Comparison of ENCODE assay signal across 18 cellular contexts in the genomic region with DNA sequence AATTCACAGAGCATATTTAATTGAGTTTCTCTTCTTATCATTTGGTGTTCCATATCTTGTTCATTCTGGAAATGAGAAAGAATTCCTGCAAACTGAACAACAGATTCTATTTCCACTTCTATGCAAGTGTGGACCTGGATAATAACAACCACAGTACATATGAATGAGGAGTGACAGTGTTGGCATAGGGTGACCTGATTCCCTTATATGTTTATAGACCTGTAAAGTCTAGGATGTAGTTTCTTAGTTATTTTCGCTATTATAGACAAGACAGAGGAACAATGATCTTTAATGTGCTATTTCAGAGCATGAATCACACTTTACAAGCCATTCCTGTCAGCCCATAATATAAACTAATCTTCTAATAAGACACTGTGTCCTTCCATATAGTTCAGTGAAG.
DNase-seq lines count a peak whose midpoint lies in the region; ATAC-seq and TF ChIP-seq lines count a peak whose summit lies in the region.
"Had no signal": no experiment of that assay in that cellular context is flagged by ENCODE, and none has a peak within 500 bp of the region (broad histone marks: within the 10 kb centered on the region; RNA-seq: fewer than 3 reads in every experiment).

No MANE protein-coding gene starts in this region.

- H3K79me2 ChIP-seq in PC-3 (ENCODE audit: low read length) (no peaks in the 10 kb centered on the region), smooth muscle cell (ENCODE audit: low read depth) (no peaks in the 10 kb centered on the region), GM23248 (ENCODE audit: insufficient read depth) (no peaks in the 10 kb centered on the region)

- POLR2A ChIA-PET in HEK293T (lab: Yijun Ruan, JAX): no interaction called here
- POLR2A ChIA-PET in PC-3 (lab: Charles Lee; ENCODE audit: unreplicated experiment): no interaction called here

- CTCF ChIA-PET in HEK293T (lab: Yijun Ruan, JAX): no interaction called here
- CTCF ChIA-PET in PC-3 (lab: Charles Lee): interaction anchor here (0.5 kb wide), 1 partner anchor 157 kb away, joined by 3 read pairs; no protein-coding TSS in a partner anchor

- no peak overlapping the region for H3K27ac Mint-ChIP-seq in activated CD4-positive, alpha-beta T cell treated with anti-CD3 and anti-CD28 coated beads, Interleukin-2, amount 10 ng/mL, durations not matched to agents 24 days and 14 days
- H3K27ac Mint-ChIP-seq: B cell; CD4-positive, CD25-positive, alpha-beta regulatory T cell; CD8-positive, alpha-beta T cell had no signal

- H3K9ac ChIP-seq in PC-3 (ENCODE audit: low read length): no peak overlapping the region
- H3K9ac ChIP-seq in smooth muscle cell (ENCODE audit: low read depth): no peak overlapping the region
- no peak overlapping the region for H3K9ac ChIP-seq in GM23248
- H3K9ac ChIP-seq: BLaER1 had no signal

- H3K9me2 ChIP-seq in PC-3 (replicated peaks; ENCODE audit: low read length): no peaks in the 10 kb centered on the region
- H3K9me2 ChIP-seq in GM23248 (ENCODE audit: insufficient read depth): no peaks in the 10 kb centered on the region

- H2AFZ ChIP-seq in PC-3 (ENCODE audit: low read length) (no peak overlapping the region), smooth muscle cell (ENCODE audit: low read depth) (no peak overlapping the region), GM23248 (no peak overlapping the region)

- H3K27ac ChIP-seq in PC-3 (ENCODE audit: low read length) (no peak overlapping the region), smooth muscle cell (ENCODE audit: low read depth) (no peak overlapping the region), GM23248 (no peak overlapping the region)
- H3K27ac ChIP-seq: 22Rv1, BLaER1, C4-2B had no signal

- H3K4me1 ChIP-seq in PC-3 (ENCODE audit: insufficient read depth, low read length) (no peaks in the 10 kb centered on the region), smooth muscle cell (ENCODE audit: low read depth) (no peaks in the 10 kb centered on the region), GM23248 (ENCODE audit: insufficient read depth) (no peaks in the 10 kb centered on the region)
- H3K4me1 ChIP-seq: BLaER1, Caco-2, HAP-1 had no signal

- H3K27me3 Mint-ChIP-seq in activated CD4-positive, alpha-beta T cell treated with anti-CD3 and anti-CD28 coated beads, Interleukin-2, amount 10 ng/mL, durations not matched to agents 24 days and 14 days: no peaks in the 10 kb centered on the region
- H3K27me3 Mint-ChIP-seq: B cell had no signal

- H3K4me1 Mint-ChIP-seq in activated CD4-positive, alpha-beta T cell treated with anti-CD3 and anti-CD28 coated beads, Interleukin-2, amount 10 ng/mL, durations not matched to agents 24 days and 14 days: peaks cover 2% of the 10 kb centered on the region
- H3K4me1 Mint-ChIP-seq: B cell; CD4-positive, CD25-positive, alpha-beta regulatory T cell had no signal

- no peaks in the 10 kb centered on the region for H3K36me3 Mint-ChIP-seq in activated CD4-positive, alpha-beta T cell treated with anti-CD3 and anti-CD28 coated beads, Interleukin-2, amount 10 ng/mL, durations not matched to agents 24 days and 14 days (ENCODE audit: low read depth)
- H3K36me3 Mint-ChIP-seq: CD4-positive, CD25-positive, alpha-beta regulatory T cell; CD8-positive, alpha-beta T cell had no signal

- no peak overlapping the region for H3K4me3 Mint-ChIP-seq in activated CD4-positive, alpha-beta T cell treated with anti-CD3 and anti-CD28 coated beads, Interleukin-2, amount 10 ng/mL, durations not matched to agents 24 days and 14 days
- H3K4me3 Mint-ChIP-seq: B cell; CD4-positive, CD25-positive, alpha-beta regulatory T cell; CD8-positive, alpha-beta T cell had no signal

- H3K36me3 ChIP-seq in PC-3 (ENCODE audit: low read depth, low read length) (no peaks in the 10 kb centered on the region), smooth muscle cell (ENCODE audit: low read depth) (no peaks in the 10 kb centered on the region), GM23248 (ENCODE audit: low read depth) (no peaks in the 10 kb centered on the region)
- H3K36me3 ChIP-seq: BLaER1, HAP-1 had no signal

- intact Hi-C loops in PC-3 (cut with micrococcal nuclease): no loop called here
- intact Hi-C loops in activated CD4-positive, alpha-beta T cell treated with anti-CD3 and anti-CD28 coated beads, Interleukin-2, amount 10 ng/mL, durations not matched to agents 24 days and 14 days (cut with micrococcal nuclease): no loop called here

- DNase-seq in HEK293T (ENCODE audit: extremely low spot score) (no peak), PC-3 (no peak), smooth muscle cell (lab: John Stamatoyannopoulos, UW; ENCODE audit: unreplicated experiment) (no peak), GM23248 (no peak), ecto neural progenitor cell (ENCODE audit: low spot score) (no peak)
- no peak for DNase-seq in activated CD4-positive, alpha-beta T cell treated with anti-CD3 and anti-CD28 coated beads, Interleukin-2, amount 10 ng/mL, durations not matched to agents 24 days and 14 days
- DNase-seq: Caco-2; CD4-positive, CD25-positive, alpha-beta regulatory T cell; CD8-positive, alpha-beta T cell; DMS153; DND-41; GOT3 had no signal

- 43% methylated on average over 1 of the region's 1 CpG for WGBS in smooth muscle cell (ENCODE audit: low lambda C conversion rate)
- 84 to 100% methylated on average over 1 of the region's 1 CpG for WGBS in GM23248 (ENCODE audit: low coverage in 1 of 2, low lambda C conversion rate in 2 of 2, missing lambda C conversion rate in 2 of 2), 2 experiments

- H3K9me3 ChIP-seq in PC-3 (ENCODE audit: low read length) (no peaks in the 10 kb centered on the region), smooth muscle cell (replicated peaks; ENCODE audit: low read depth) (no peaks in the 10 kb centered on the region), GM23248 (ENCODE audit: low read depth) (no peaks in the 10 kb centered on the region)
- H3K9me3 ChIP-seq: BLaER1, Caco-2, HAP-1 had no signal

- H3K4me2 ChIP-seq in PC-3 (ENCODE audit: low read length) (no peak overlapping the region), smooth muscle cell (peak overlapping the region; percentile 0), GM23248 (ENCODE audit: unreplicated experiment) (no peak overlapping the region)
- H3K4me2 ChIP-seq: BLaER1 had no signal

- BruUV-seq in PC-3 (replicated peaks; lab: Mats Ljungman, UMichigan): no TSS peak

- H3F3A ChIP-seq in PC-3 (ENCODE audit: low read length, unreplicated experiment): no peaks in the 10 kb centered on the region
- H3F3A ChIP-seq in smooth muscle cell (ENCODE audit: low read depth): no peaks in the 10 kb centered on the region
- no peaks in the 10 kb centered on the region for H3F3A ChIP-seq in GM23248 (ENCODE audit: insufficient read depth)

- no peaks in the 10 kb centered on the region for H4K20me1 ChIP-seq in PC-3 (ENCODE audit: low read length)
- H4K20me1 ChIP-seq in smooth muscle cell (ENCODE audit: low read depth): no peaks in the 10 kb centered on the region
- H4K20me1 ChIP-seq in GM23248 (ENCODE audit: insufficient read depth): no peaks in the 10 kb centered on the region
- H4K20me1 ChIP-seq: BLaER1 had no signal

- no peaks in the 10 kb centered on the region for H3K27me3 ChIP-seq in PC-3 (ENCODE audit: low read length)
- H3K27me3 ChIP-seq in smooth muscle cell (ENCODE audit: low read depth): no peaks in the 10 kb centered on the region
- H3K27me3 ChIP-seq in GM23248 (replicated peaks; ENCODE audit: insufficient read depth): no peaks in the 10 kb centered on the region
- H3K27me3 ChIP-seq: BLaER1 had no signal

- TF ChIP-seq CTCF in PC-3 (conservative IDR thresholded peaks at IDR 0.05; ENCODE audit: low read depth, low read length): no peak
- no peak for TF ChIP-seq CTCF in smooth muscle cell (IDR thresholded peaks at IDR 0.05; ENCODE audit: borderline replicate concordance, insufficient read depth, poor library complexity, severe bottlenecking)

- H3K4me3 ChIP-seq in PC-3 (ENCODE audit: low read length) (no peak overlapping the region), smooth muscle cell (no peak overlapping the region), GM23248 (no peak overlapping the region)
- H3K4me3 ChIP-seq: BLaER1, HAP-1 had no signal

- in situ Hi-C loops in GM23248 (cut with MboI): no loop called here

- H3K9me3 Mint-ChIP-seq in activated CD4-positive, alpha-beta T cell treated with anti-CD3 and anti-CD28 coated beads, Interleukin-2, amount 10 ng/mL, durations not matched to agents 24 days and 14 days: no peaks in the 10 kb centered on the region
- H3K9me3 Mint-ChIP-seq: CD8-positive, alpha-beta T cell had no signal

- ATAC-seq in PC-3: peak; percentile 89
- ATAC-seq in SK-N-SH treated with all-trans-retinoic acid at 6 μM for 48 hours: peak; percentile 42; the same call in 2 of the 3 replicates
- ATAC-seq: CD8-positive, alpha-beta T cell had no signal

TF ChIP-seq in HEK293T, 16 proteins besides CTCF, POLR2A, EP300 and RAD21:
- TF ChIP-seq PKNOX1 (IDR thresholded peaks at IDR 0.05) (peak; percentile 27), TARDBP (IDR thresholded peaks at IDR 0.05) (no peak)

TF ChIP-seq in SK-N-SH treated with all-trans-retinoic acid at 6 μM for 48 hours, 23 proteins besides CTCF, POLR2A, EP300 and RAD21 (continues in another document):
- TF ChIP-seq ARNTL (CRISPR knock-in tag; IDR thresholded peaks at IDR 0.05; ENCODE audit: borderline replicate concordance, low read depth): no peak
- TF ChIP-seq SNAI2 (CRISPR knock-in tag; IDR thresholded peaks at IDR 0.05): no peak
- 0 out of 2 replicates have a peak, but pooled peaks have one; percentile 48 for TF ChIP-seq ZC3H10 (CRISPR knock-in tag; IDR thresholded peaks at IDR 0.05)
- TF ChIP-seq, protein P1, sequence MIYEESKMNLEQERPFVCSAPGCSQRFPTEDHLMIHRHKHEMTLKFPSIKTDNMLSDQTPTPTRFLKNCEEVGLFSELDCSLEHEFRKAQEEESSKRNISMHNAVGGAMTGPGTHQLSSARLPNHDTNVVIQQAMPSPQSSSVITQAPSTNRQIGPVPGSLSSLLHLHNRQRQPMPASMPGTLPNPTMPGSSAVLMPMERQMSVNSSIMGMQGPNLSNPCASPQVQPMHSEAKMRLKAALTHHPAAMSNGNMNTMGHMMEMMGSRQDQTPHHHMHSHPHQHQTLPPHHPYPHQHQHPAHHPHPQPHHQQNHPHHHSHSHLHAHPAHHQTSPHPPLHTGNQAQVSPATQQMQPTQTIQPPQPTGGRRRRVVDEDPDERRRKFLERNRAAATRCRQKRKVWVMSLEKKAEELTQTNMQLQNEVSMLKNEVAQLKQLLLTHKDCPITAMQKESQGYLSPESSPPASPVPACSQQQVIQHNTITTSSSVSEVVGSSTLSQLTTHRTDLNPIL (CRISPR knock-in tag; IDR thresholded peaks at IDR 0.05; ENCODE audit: low read depth): no peak
- TF ChIP-seq ZFP3 (CRISPR knock-in tag; IDR thresholded peaks at IDR 0.05): no peak
- no peak for TF ChIP-seq PPARA (CRISPR knock-in tag; IDR thresholded peaks at IDR 0.05; ENCODE audit: borderline replicate concordance)
- TF ChIP-seq ZNF70 (CRISPR knock-in tag; IDR thresholded peaks at IDR 0.05): no peak
- peak; percentile 54 for TF ChIP-seq TCF4 (CRISPR knock-in tag; IDR thresholded peaks at IDR 0.05; ENCODE audit: borderline replicate concordance)
